ENCODE assay signal across 30 cellular contexts in the genomic region with DNA sequence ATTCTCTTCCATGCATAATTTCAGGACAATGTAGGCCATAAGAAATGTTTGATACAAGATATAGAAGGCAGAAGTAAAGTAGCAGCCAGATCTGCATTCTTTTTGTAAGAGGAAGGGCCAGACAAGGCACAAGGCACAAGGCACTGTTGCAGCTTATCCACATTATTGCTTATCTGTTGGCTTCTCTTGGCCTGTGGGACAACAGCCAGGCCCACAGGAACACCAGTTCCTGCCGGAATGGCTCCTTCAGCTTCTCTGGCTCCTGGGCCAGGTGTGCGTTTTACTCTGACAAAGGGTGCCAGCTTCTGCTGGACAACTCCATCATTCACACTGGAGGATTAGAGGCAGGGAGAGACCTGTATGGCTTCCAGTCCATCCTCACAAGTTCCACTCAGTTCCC.
"Had no signal": no experiment of that assay in that cellular context is flagged by ENCODE, and none has a peak within 500 bp of the region (broad histone marks: within the 10 kb centered on the region; RNA-seq: fewer than 3 reads in every experiment).

No MANE protein-coding gene starts in this region.

- H3K27ac Mint-ChIP-seq: naive thymus-derived CD8-positive, alpha-beta T cell; natural killer cell treated with Interleukin-12 subunit alpha and Interleukin-12 subunit beta and Interleukin-15 and Interleukin-18, amount 100 ng/mL, for 72 hours; nephron progenitor cell; progenitor cell of endocrine pancreas; stimulated activated effector memory CD8-positive, alpha-beta T cell treated with anti-CD3 and anti-CD28 coated beads, Interleukin-12 subunit alpha, Interleukin-12 subunit beta, amount 100 ng/mL, for 72 hours; stimulated activated naive B cell treated with anti-CD40 and anti-IgM and Interleukin-4, amounts not matched to agents 10 μg/mL and 1 μg/mL and 100 μg/mL, for 72 hours; stimulated activated naive CD8-positive, alpha-beta T cell treated with anti-CD3 and anti-CD28 coated beads, Interleukin-15, Interleukin-2, amounts not matched to agents 100 ng/mL and 50 ng/mL, for 24 hours; type B pancreatic cell had no signal

- H3K4me1 Mint-ChIP-seq: naive thymus-derived CD8-positive, alpha-beta T cell; nephron progenitor cell; stimulated activated effector memory CD8-positive, alpha-beta T cell treated with anti-CD3 and anti-CD28 coated beads, Interleukin-12 subunit alpha, Interleukin-12 subunit beta, amount 100 ng/mL, for 72 hours had no signal

- H3K9me3 ChIP-seq: neutrophil, psoas muscle, right lobe of liver, sigmoid colon, testis, tibial artery, transverse colon, upper lobe of right lung, uterus had no signal

- H3K27me3 ChIP-seq: neutrophil, right lobe of liver, sigmoid colon, suprapubic skin, testis, tibial artery, transverse colon, upper lobe of right lung, uterus had no signal

- H3K36me3 ChIP-seq: neutrophil, uterus had no signal

- H3K27me3 Mint-ChIP-seq: naive thymus-derived CD8-positive, alpha-beta T cell; natural killer cell treated with Interleukin-12 subunit alpha and Interleukin-12 subunit beta and Interleukin-15 and Interleukin-18, amount 100 ng/mL, for 72 hours; progenitor cell of endocrine pancreas; stimulated activated naive B cell treated with anti-CD40 and anti-IgM and Interleukin-4, amounts not matched to agents 10 μg/mL and 1 μg/mL and 100 μg/mL, for 72 hours; stimulated activated naive CD8-positive, alpha-beta T cell treated with anti-CD3 and anti-CD28 coated beads, Interleukin-15, Interleukin-2, amounts not matched to agents 100 ng/mL and 50 ng/mL, for 24 hours; type B pancreatic cell had no signal

- H3K4me3 Mint-ChIP-seq: naive thymus-derived CD8-positive, alpha-beta T cell; natural killer cell treated with Interleukin-12 subunit alpha and Interleukin-12 subunit beta and Interleukin-15 and Interleukin-18, amount 100 ng/mL, for 72 hours; nephron progenitor cell; neural crest cell; stimulated activated effector memory CD8-positive, alpha-beta T cell treated with anti-CD3 and anti-CD28 coated beads, Interleukin-12 subunit alpha, Interleukin-12 subunit beta, amount 100 ng/mL, for 72 hours; stimulated activated naive B cell treated with anti-CD40 and anti-IgM and Interleukin-4, amounts not matched to agents 10 μg/mL and 1 μg/mL and 100 μg/mL, for 72 hours; stimulated activated naive CD8-positive, alpha-beta T cell treated with anti-CD3 and anti-CD28 coated beads, Interleukin-15, Interleukin-2, amounts not matched to agents 100 ng/mL and 50 ng/mL, for 24 hours; type B pancreatic cell had no signal

- H3K9me3 Mint-ChIP-seq: natural killer cell treated with Interleukin-12 subunit alpha and Interleukin-12 subunit beta and Interleukin-15 and Interleukin-18, amount 100 ng/mL, for 72 hours; nephron progenitor cell; neural crest cell; stimulated activated effector memory CD8-positive, alpha-beta T cell treated with anti-CD3 and anti-CD28 coated beads, Interleukin-12 subunit alpha, Interleukin-12 subunit beta, amount 100 ng/mL, for 72 hours; stimulated activated naive B cell treated with anti-CD40 and anti-IgM and Interleukin-4, amounts not matched to agents 10 μg/mL and 1 μg/mL and 100 μg/mL, for 72 hours; type B pancreatic cell had no signal

- DNase-seq: naive thymus-derived CD8-positive, alpha-beta T cell; nephron progenitor cell; nucleus accumbens; posterior cingulate gyrus; psoas muscle; right lobe of liver; sigmoid colon; small intestine; stimulated activated CD4-positive, alpha-beta T cell treated with anti-CD3 and anti-CD28 coated beads, Interleukin-15, amount 100 ng/mL, for 24 hours; stimulated activated CD4-positive, alpha-beta T cell treated with anti-CD3 and anti-CD28 coated beads, Interleukin-2, amount 100 ng/mL, for 24 hours; stimulated activated CD4-positive, alpha-beta T cell treated with anti-CD3 and anti-CD28 coated beads, Interleukin-2, amount 100 ng/mL, for 48 hours; stimulated activated CD4-positive, alpha-beta T cell treated with anti-CD3 and anti-CD28 coated beads, Interleukin-4, amount 100 ng/mL, for 24 hours; stimulated activated naive B cell treated with anti-CD40 and anti-IgM and Interleukin-4, amounts not matched to agents 10 μg/mL and 1 μg/mL and 100 μg/mL, for 72 hours; stimulated activated naive CD4-positive, alpha-beta T cell treated with Interleukin-2 at 50 U/mL for 16 hours; substantia nigra; testis; tibial artery; transverse colon; upper lobe of right lung; uterus had no signal

- H3K27ac ChIP-seq: neutrophil, parathyroid adenoma, psoas muscle, right lobe of liver, sigmoid colon, suprapubic skin, testis, tibial artery, transverse colon, upper lobe of right lung, uterus had no signal

- H3K4me3 ChIP-seq: psoas muscle, right lobe of liver, sigmoid colon, suprapubic skin, testis, tibial artery, transverse colon, upper lobe of right lung, uterus had no signal

- H3K4me1 ChIP-seq: parathyroid adenoma, psoas muscle, right lobe of liver, sigmoid colon, suprapubic skin, testis, tibial artery, transverse colon, upper lobe of right lung, uterus had no signal

- ATAC-seq: naive thymus-derived CD8-positive, alpha-beta T cell; natural killer cell treated with Interleukin-12 subunit alpha and Interleukin-12 subunit beta and Interleukin-15 and Interleukin-18, amount 100 ng/mL, for 72 hours; psoas muscle; right cardiac atrium; right lobe of liver; stimulated activated effector memory CD8-positive, alpha-beta T cell treated with anti-CD3 and anti-CD28 coated beads, Interleukin-12 subunit alpha, Interleukin-12 subunit beta, amount 100 ng/mL, for 72 hours; stimulated activated naive B cell treated with anti-CD40 and anti-IgM and Interleukin-4, amounts not matched to agents 10 μg/mL and 1 μg/mL and 100 μg/mL, for 72 hours; upper lobe of right lung had no signal
